ENCODE assay signal across 25 cellular contexts in genomic region chr4:52157641-52158316, GRCh38.
DNase-seq lines count a peak whose midpoint lies in the region; ATAC-seq and TF ChIP-seq lines count a peak whose summit lies in the region.
"Had no signal": no experiment of that assay in that cellular context is flagged by ENCODE, and none has a peak within 500 bp of the region (broad histone marks: within the 10 kb centered on the region; RNA-seq: fewer than 3 reads in every experiment).

No MANE protein-coding gene starts in this region.

- ATAC-seq in Right ventricle myocardium inferior (peak; percentile 16), HG03521 (IDR thresholded peaks at IDR 0.05; ENCODE audit: unreplicated experiment) (no peak)
- no peak for ATAC-seq in activated CD8-positive, alpha-beta T cell treated with anti-CD3 and anti-CD28 coated beads, Interleukin-2, amount 10 ng/mL, durations not matched to agents 7 days and 5 days
- ATAC-seq in stimulated activated effector memory CD8-positive, alpha-beta T cell treated with anti-CD3 and anti-CD28 coated beads, Interleukin-12 subunit alpha, Interleukin-12 subunit beta, amount 100 ng/mL, for 72 hours: no peak
- ATAC-seq: activated naive CD4-positive, alpha-beta T cell treated with anti-CD3 and anti-CD28 coated beads, Interleukin-2, amount 50 U/mL, for 72 hours; pancreas had no signal

- no peak overlapping the region for H3K4ac ChIP-seq in neuronal stem cell (ENCODE audit: low read length)

- H2BK12ac ChIP-seq in neuronal stem cell (ENCODE audit: low read length): no peak overlapping the region

- intact Hi-C loops in Right ventricle myocardium inferior (cut with DNase I): no loop called here

- H3K27me3 ChIP-seq in right atrium auricular region (no peaks in the 10 kb centered on the region), neuronal stem cell (ENCODE audit: control insufficient read depth in 3 of 3, insufficient read depth in 3 of 3, low read depth in 1 of 3, low read length in 3 of 3) (no peaks in the 10 kb centered on the region)
- H3K27me3 ChIP-seq: ascending aorta, pancreas, sigmoid colon had no signal

- H3K14ac ChIP-seq in neuronal stem cell (ENCODE audit: low read length): no peak overlapping the region

- H3K23ac ChIP-seq in neuronal stem cell (ENCODE audit: low read depth, low read length, poor library complexity): no peak overlapping the region

- H3K36me3 ChIP-seq in right atrium auricular region (no peaks in the 10 kb centered on the region), neuronal stem cell (replicated peaks in 1 of 2; ENCODE audit: control insufficient read depth in 2 of 2, insufficient read depth in 2 of 2, low read length in 2 of 2) (no peaks in the 10 kb centered on the region)
- H3K36me3 ChIP-seq: ascending aorta, pancreas, sigmoid colon had no signal

- H3K18ac ChIP-seq in neuronal stem cell (ENCODE audit: low read length): no peak overlapping the region

- H2BK5ac ChIP-seq in neuronal stem cell (ENCODE audit: low read length): no peak overlapping the region

- no peak overlapping the region for H3K4me3 Mint-ChIP-seq in activated CD8-positive, alpha-beta T cell treated with anti-CD3 and anti-CD28 coated beads, Interleukin-2, amount 10 ng/mL, durations not matched to agents 7 days and 5 days
- H3K4me3 Mint-ChIP-seq in stimulated activated effector memory CD8-positive, alpha-beta T cell treated with anti-CD3 and anti-CD28 coated beads, Interleukin-12 subunit alpha, Interleukin-12 subunit beta, amount 100 ng/mL, for 72 hours: no peak overlapping the region
- H3K4me3 Mint-ChIP-seq: activated CD4-positive, alpha-beta T cell treated with anti-CD3 and anti-CD28 coated beads, Interleukin-2, amount 10 ng/mL, durations not matched to agents 7 days and 5 days; B cell; IgD-negative memory B cell; memory B cell; T-helper 2 cell treated with Interferon-gamma antibody and Interleukin-4, amounts not matched to agents 5 μg/mL and 100 μg/mL, for 36 hours had no signal

- H3K4me3 ChIP-seq in right atrium auricular region: no peak overlapping the region
- H3K4me3 ChIP-seq in fibroblast of mammary gland (ENCODE audit: control insufficient read depth, low read depth, low read length): no peak overlapping the region
- no peak overlapping the region for H3K4me3 ChIP-seq in neuronal stem cell (ENCODE audit: low read length in 2 of 2)
- H3K4me3 ChIP-seq: ascending aorta, pancreas, sigmoid colon had no signal

- no peak for TF ChIP-seq CTCF in right atrium auricular region (IDR thresholded peaks at IDR 0.05)
- TF ChIP-seq CTCF in fibroblast of mammary gland (conservative IDR thresholded peaks at IDR 0.05; ENCODE audit: control insufficient read depth, insufficient read depth, low read depth, low read length): no peak

- WGBS in neuronal stem cell (ENCODE audit: extremely low coverage in 2 of 2, insufficient read length in 2 of 2, insufficient replicate concordance in 1 of 2), 2 donors: no CpG with 5 or more reads among the region's 4 CpGs

- no peak overlapping the region for H4K8ac ChIP-seq in neuronal stem cell (ENCODE audit: low read depth, low read length)

- no peaks in the 10 kb centered on the region for H3K4me1 Mint-ChIP-seq in activated CD8-positive, alpha-beta T cell treated with anti-CD3 and anti-CD28 coated beads, Interleukin-2, amount 10 ng/mL, durations not matched to agents 7 days and 5 days (ENCODE audit: low read depth)
- H3K4me1 Mint-ChIP-seq in stimulated activated effector memory CD8-positive, alpha-beta T cell treated with anti-CD3 and anti-CD28 coated beads, Interleukin-12 subunit alpha, Interleukin-12 subunit beta, amount 100 ng/mL, for 72 hours: no peaks in the 10 kb centered on the region
- H3K4me1 Mint-ChIP-seq: activated CD4-positive, alpha-beta T cell treated with anti-CD3 and anti-CD28 coated beads, Interleukin-2, amount 10 ng/mL, durations not matched to agents 7 days and 5 days; B cell; memory B cell had no signal

- H3K9me3 Mint-ChIP-seq in activated CD8-positive, alpha-beta T cell treated with anti-CD3 and anti-CD28 coated beads, Interleukin-2, amount 10 ng/mL, durations not matched to agents 7 days and 5 days (ENCODE audit: insufficient read depth): no peaks in the 10 kb centered on the region
- peaks cover 9% of the 10 kb centered on the region for H3K9me3 Mint-ChIP-seq in stimulated activated effector memory CD8-positive, alpha-beta T cell treated with anti-CD3 and anti-CD28 coated beads, Interleukin-12 subunit alpha, Interleukin-12 subunit beta, amount 100 ng/mL, for 72 hours
- H3K9me3 Mint-ChIP-seq: T-helper 2 cell treated with Interferon-gamma antibody and Interleukin-4, amounts not matched to agents 5 μg/mL and 100 μg/mL, for 36 hours had no signal

- H2BK120ac ChIP-seq in neuronal stem cell (ENCODE audit: low read depth, low read length): no peak overlapping the region

- H4K91ac ChIP-seq in neuronal stem cell (ENCODE audit: low read depth, low read length, poor library complexity): no peak overlapping the region

- H2BK15ac ChIP-seq in neuronal stem cell (ENCODE audit: low read length): no peak overlapping the region

- no peak overlapping the region for H3K4me2 ChIP-seq in neuronal stem cell (ENCODE audit: insufficient read depth, low read length, poor library complexity, severe bottlenecking)

- POLR2A ChIA-PET in activated CD8-positive, alpha-beta T cell treated with anti-CD3 and anti-CD28 coated beads, Interleukin-2, amount 10 ng/mL, durations not matched to agents 7 days and 5 days (lab: Charles Lee): no interaction called here

- no peaks in the 10 kb centered on the region for H3K4me1 ChIP-seq in right atrium auricular region
- H3K4me1 ChIP-seq in neuronal stem cell (ENCODE audit: control insufficient read depth in 2 of 2, insufficient read depth in 1 of 2, low read depth in 1 of 2, low read length in 2 of 2): no peaks in the 10 kb centered on the region
- H3K4me1 ChIP-seq: ascending aorta, pancreas, sigmoid colon had no signal

- no peaks in the 10 kb centered on the region for H3K27me3 Mint-ChIP-seq in activated CD8-positive, alpha-beta T cell treated with anti-CD3 and anti-CD28 coated beads, Interleukin-2, amount 10 ng/mL, durations not matched to agents 7 days and 5 days (ENCODE audit: low read depth)
- H3K27me3 Mint-ChIP-seq: activated CD4-positive, alpha-beta T cell treated with anti-CD3 and anti-CD28 coated beads, Interleukin-2, amount 10 ng/mL, durations not matched to agents 7 days and 5 days; IgD-negative memory B cell; memory B cell had no signal

- no peak overlapping the region for H3K27ac Mint-ChIP-seq in activated CD8-positive, alpha-beta T cell treated with anti-CD3 and anti-CD28 coated beads, Interleukin-2, amount 10 ng/mL, durations not matched to agents 7 days and 5 days
- no peak overlapping the region for H3K27ac Mint-ChIP-seq in stimulated activated effector memory CD8-positive, alpha-beta T cell treated with anti-CD3 and anti-CD28 coated beads, Interleukin-12 subunit alpha, Interleukin-12 subunit beta, amount 100 ng/mL, for 72 hours
- H3K27ac Mint-ChIP-seq: activated CD4-positive, alpha-beta T cell treated with anti-CD3 and anti-CD28 coated beads, Interleukin-2, amount 10 ng/mL, durations not matched to agents 7 days and 5 days; activated naive CD4-positive, alpha-beta T cell treated with anti-CD3 and anti-CD28 coated beads, Interleukin-2, amount 50 U/mL, for 72 hours; B cell; memory B cell; T-helper 2 cell treated with Interferon-gamma antibody and Interleukin-4, amounts not matched to agents 5 μg/mL and 100 μg/mL, for 36 hours had no signal

- H2AK5ac ChIP-seq in neuronal stem cell (ENCODE audit: low read depth, low read length): no peak overlapping the region

- no peaks in the 10 kb centered on the region for H3K79me1 ChIP-seq in neuronal stem cell (ENCODE audit: low read depth, low read length)

- no peaks in the 10 kb centered on the region for H3K9me3 ChIP-seq in right atrium auricular region
- H3K9me3 ChIP-seq in neuronal stem cell (replicated peaks in 1 of 2; ENCODE audit: control insufficient read depth in 2 of 2, insufficient read depth in 1 of 2, low read depth in 1 of 2, low read length in 2 of 2): no peaks in the 10 kb centered on the region
- H3K9me3 ChIP-seq: ascending aorta, pancreas, sigmoid colon had no signal

- no peaks in the 10 kb centered on the region for H3K36me3 Mint-ChIP-seq in activated CD8-positive, alpha-beta T cell treated with anti-CD3 and anti-CD28 coated beads, Interleukin-2, amount 10 ng/mL, durations not matched to agents 7 days and 5 days (ENCODE audit: low read depth)
- no peaks in the 10 kb centered on the region for H3K36me3 Mint-ChIP-seq in stimulated activated effector memory CD8-positive, alpha-beta T cell treated with anti-CD3 and anti-CD28 coated beads, Interleukin-12 subunit alpha, Interleukin-12 subunit beta, amount 100 ng/mL, for 72 hours
- H3K36me3 Mint-ChIP-seq: memory B cell had no signal

- no peak for DNase-seq in Right ventricle myocardium inferior (ENCODE audit: missing footprints)
- no peak for DNase-seq in right atrium auricular region (ENCODE audit: low spot score)
- DNase-seq in fibroblast of mammary gland (ENCODE audit: low read depth): peak; percentile 67
- no peak for DNase-seq in neuronal stem cell (ENCODE audit: low spot score)
- DNase-seq in activated CD8-positive, alpha-beta T cell treated with anti-CD3 and anti-CD28 coated beads, Interleukin-2, amount 10 ng/mL, durations not matched to agents 7 days and 5 days: no peak
- no peak for DNase-seq in GM19238 (ENCODE audit: insufficient read length, low spot score)
- no peak for DNase-seq in stimulated activated effector memory CD8-positive, alpha-beta T cell treated with anti-CD3 and anti-CD28 coated beads, Interleukin-12 subunit alpha, Interleukin-12 subunit beta, amount 100 ng/mL, for 72 hours (ENCODE audit: low spot score in 2 of 2)
- DNase-seq: activated CD4-positive, alpha-beta T cell treated with anti-CD3 and anti-CD28 coated beads, Interleukin-2, amount 10 ng/mL, durations not matched to agents 7 days and 5 days; DMS53; effector memory CD4-positive, alpha-beta T cell; kidney glomerular epithelial cell; NCI-H1436; NCI-H510A treated with DMSO at 0.1 percent for 48 hours; pancreas; sigmoid colon had no signal

- H2AFZ ChIP-seq in neuronal stem cell (ENCODE audit: low read length): peak overlapping the region; percentile 16

- H3K9ac ChIP-seq in neuronal stem cell (ENCODE audit: low read depth, low read length, poor library complexity): no peak overlapping the region

- H3K27ac ChIP-seq in right atrium auricular region: no peak overlapping the region
- H3K27ac ChIP-seq in neuronal stem cell (replicated peaks; ENCODE audit: low read length): no peak overlapping the region
- H3K27ac ChIP-seq: 22Rv1, ascending aorta, pancreas, RWPE1, sigmoid colon, VCaP had no signal

- CTCF ChIA-PET in activated CD8-positive, alpha-beta T cell treated with anti-CD3 and anti-CD28 coated beads, Interleukin-2, amount 10 ng/mL, durations not matched to agents 7 days and 5 days (lab: Charles Lee): no interaction called here
